10 cellular contexts compared by ENCODE assay signal in genomic region chr5:88888799-88889164, GRCh38. TPM values are rescaled to one million over a fixed set of nuclear protein-coding genes. Genes with fewer than 3 reads are reported as not detected.
A peak's percentile ranks its signal among the peaks of the same experiment; 100 is the strongest.
DNase-seq lines count a peak whose midpoint lies in the region; ATAC-seq and TF ChIP-seq lines count a peak whose summit lies in the region.
"Had no signal": no experiment of that assay in that cellular context is flagged by ENCODE, and none has a peak within 500 bp of the region (broad histone marks: within the 10 kb centered on the region; RNA-seq: fewer than 3 reads in every experiment).

No MANE protein-coding gene starts in this region.

- H3K27me3 ChIP-seq in Panc1 (ENCODE audit: control insufficient read depth, insufficient read depth, low read length), result no peaks in the 10 kb centered on the region
- peaks cover 69% of the 10 kb centered on the region for H3K27me3 ChIP-seq in iPS-15b (ENCODE audit: control insufficient read depth, insufficient read depth, low read length)

- H3K27ac ChIP-seq in Panc1 (ENCODE audit: low read length), result peak overlapping the region; percentile 25

- intact Hi-C loops in Panc1 (cut with micrococcal nuclease; ENCODE audit: unreplicated experiment), result loop anchor here (10.0 kb wide), 1 partner anchor 1376 kb away; no protein-coding TSS in a partner anchor

- BruUV-seq in Panc1 (replicated peaks; lab: Mats Ljungman, UMichigan), result no TSS peak

- peaks cover 48% of the 10 kb centered on the region for H3K4me1 Mint-ChIP-seq in stimulated activated memory B cell treated with anti-CD40 and anti-IgM and Interleukin-4, amounts not matched to agents 10 μg/mL and 1 μg/mL and 100 μg/mL, for 72 hours

- H3K36me3 ChIP-seq in Panc1 (ENCODE audit: control insufficient read depth, insufficient read depth, low read length) (no peaks in the 10 kb centered on the region), iPS-15b (ENCODE audit: control insufficient read depth, insufficient read depth, low read length) (no peaks in the 10 kb centered on the region)

- H3K9ac ChIP-seq in iPS-15b (ENCODE audit: low read depth, low read length), result no peak overlapping the region

- CTCF ChIA-PET in Panc1 (lab: Charles Lee), result interaction anchor here (0.5 kb wide), 1 partner anchor 748 kb away, joined by 4 read pairs; no protein-coding TSS in a partner anchor

- H3K9me3 ChIP-seq in Panc1 (ENCODE audit: control insufficient read depth, insufficient read depth, low read depth, low read length) (no peaks in the 10 kb centered on the region), iPS-15b (ENCODE audit: control insufficient read depth, insufficient read depth, low read length) (no peaks in the 10 kb centered on the region)

- no peaks in the 10 kb centered on the region for H3K27me3 Mint-ChIP-seq in stimulated activated memory B cell treated with anti-CD40 and anti-IgM and Interleukin-4, amounts not matched to agents 10 μg/mL and 1 μg/mL and 100 μg/mL, for 72 hours

- H3K27ac Mint-ChIP-seq in stimulated activated memory B cell treated with anti-CD40 and anti-IgM and Interleukin-4, amounts not matched to agents 10 μg/mL and 1 μg/mL and 100 μg/mL, for 72 hours, result peak overlapping the region; percentile 99

- no peak for DNase-seq in Panc1 (ENCODE audit: low read depth, low spot score)
- DNase-seq in NCI-H1930 (lab: John Stamatoyannopoulos, UW), result no peak
- no peak for DNase-seq in activated CD8-positive, alpha-beta memory T cell treated with anti-CD3 and anti-CD28 coated beads, Interleukin-2, amount 50 U/mL, for 4 hours
- DNase-seq in C1 segment of cervical spinal cord (lab: John Stamatoyannopoulos, UW), result no peak
- DNase-seq: activated naive CD4-positive, alpha-beta T cell treated with anti-CD3 and anti-CD28 coated beads, Interleukin-2, amount 50 U/mL, for 16 hours; NCI-H510A had no signal

- H3K9me3 Mint-ChIP-seq in stimulated activated memory B cell treated with anti-CD40 and anti-IgM and Interleukin-4, amounts not matched to agents 10 μg/mL and 1 μg/mL and 100 μg/mL, for 72 hours, result no peaks in the 10 kb centered on the region

- in situ Hi-C loops in Panc1 (cut with HindIII; ENCODE audit: low pct_unique_long_range_greater_than_20kb, low sequenced_read_pairs), result no loop called here

- no peaks in the 10 kb centered on the region for H3K36me3 Mint-ChIP-seq in stimulated activated memory B cell treated with anti-CD40 and anti-IgM and Interleukin-4, amounts not matched to agents 10 μg/mL and 1 μg/mL and 100 μg/mL, for 72 hours

- POLR2A ChIA-PET in Panc1 (lab: Charles Lee), result interaction anchor here (0.6 kb wide), 1 partner anchor 166 kb away, joined by 4 read pairs; no protein-coding TSS in a partner anchor

- ATAC-seq in GM21390 (IDR thresholded peaks at IDR 0.05; ENCODE audit: unreplicated experiment) (peak; percentile 4), Panc1 (no peak), GM18520 (IDR thresholded peaks at IDR 0.05; ENCODE audit: unreplicated experiment) (no peak)
- peak; percentile 11 for ATAC-seq in stimulated activated memory B cell treated with anti-CD40 and anti-IgM and Interleukin-4, amounts not matched to agents 10 μg/mL and 1 μg/mL and 100 μg/mL, for 72 hours

- H3K4me3 ChIP-seq in Panc1 (ENCODE audit: low read depth in 2 of 2, low read length in 2 of 2), result peak overlapping the region; percentile 53 to 71
- H3K4me3 ChIP-seq in iPS-15b (ENCODE audit: low read depth, low read length), result peak overlapping the region; percentile 84

- H3K4me1 ChIP-seq in Panc1 (ENCODE audit: control insufficient read depth, insufficient read depth, low read length), result peaks cover 30% of the 10 kb centered on the region
- peaks cover 2% of the 10 kb centered on the region for H3K4me1 ChIP-seq in iPS-15b (ENCODE audit: control insufficient read depth, insufficient read depth, low read length)

- H3K4me3 Mint-ChIP-seq in stimulated activated memory B cell treated with anti-CD40 and anti-IgM and Interleukin-4, amounts not matched to agents 10 μg/mL and 1 μg/mL and 100 μg/mL, for 72 hours, result peak overlapping the region; percentile 91

- no peak for TF ChIP-seq CTCF in Panc1 (IDR thresholded peaks at IDR 0.05)

RNA-seq across cellular contexts. Expression of gene MEF2C, which starts 5.8 kb away (rescaled TPM):
- 9.9 TPM for total RNA-seq in Panc1 (2021; ENCODE audit: unreplicated experiment)
- polyA plus RNA-seq in Panc1 (2012; ENCODE audit: insufficient read length), result 6.6 TPM

Comparison
In these comparisons a context has a peak if more than half of its experiments do, and no peak if none do; other contexts are left out.
1. ATAC-seq: peak in GM21390 (single experiment) and stimulated activated memory B cell treated with anti-CD40 and anti-IgM and Interleukin-4, amounts not matched to agents 10 μg/mL and 1 μg/mL and 100 μg/mL, for 72 hours (single experiment); none in Panc1 (single experiment) and GM18520 (single experiment).